In the genomic region with DNA sequence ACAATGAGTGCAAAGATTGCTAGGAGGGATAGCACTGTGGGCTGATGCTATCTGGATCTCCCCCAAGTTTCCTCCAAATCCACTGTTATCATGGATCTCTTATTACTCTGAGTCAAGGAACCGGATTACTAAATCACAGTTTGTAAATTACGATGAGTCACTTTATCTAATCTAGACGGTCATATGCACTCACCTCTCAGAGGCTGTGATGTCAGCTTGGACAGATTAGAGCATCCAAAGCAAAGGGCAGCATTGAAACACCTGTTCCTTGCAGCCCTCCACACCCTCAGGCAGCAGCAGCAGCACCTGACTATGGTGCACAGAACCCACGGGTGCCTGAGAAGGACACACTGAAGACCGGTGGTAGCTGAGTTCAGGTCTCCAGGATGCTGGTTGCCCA, we compare ENCODE assay signal across 1 cellular context.
TF ChIP-seq lines count a peak whose summit lies in the region.

No MANE protein-coding gene starts in this region.

TF ChIP-seq in WTC11, 78 proteins besides CTCF, POLR2A, EP300 and RAD21 (continued from another document):
- TF ChIP-seq, protein P1, sequence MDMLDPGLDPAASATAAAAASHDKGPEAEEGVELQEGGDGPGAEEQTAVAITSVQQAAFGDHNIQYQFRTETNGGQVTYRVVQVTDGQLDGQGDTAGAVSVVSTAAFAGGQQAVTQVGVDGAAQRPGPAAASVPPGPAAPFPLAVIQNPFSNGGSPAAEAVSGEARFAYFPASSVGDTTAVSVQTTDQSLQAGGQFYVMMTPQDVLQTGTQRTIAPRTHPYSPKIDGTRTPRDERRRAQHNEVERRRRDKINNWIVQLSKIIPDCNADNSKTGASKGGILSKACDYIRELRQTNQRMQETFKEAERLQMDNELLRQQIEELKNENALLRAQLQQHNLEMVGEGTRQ (CRISPR knock-in tag; IDR thresholded peaks at IDR 0.05) = no peak
- TF ChIP-seq KAT7 (CRISPR knock-in tag; IDR thresholded peaks at IDR 0.05; ENCODE audit: borderline replicate concordance) (no peak), ETV6 (CRISPR knock-in tag; IDR thresholded peaks at IDR 0.05) (no peak), GRHL2 (CRISPR knock-in tag; IDR thresholded peaks at IDR 0.05; ENCODE audit: insufficient replicate concordance, severe bottlenecking) (no peak)
- TF ChIP-seq, protein P2, sequence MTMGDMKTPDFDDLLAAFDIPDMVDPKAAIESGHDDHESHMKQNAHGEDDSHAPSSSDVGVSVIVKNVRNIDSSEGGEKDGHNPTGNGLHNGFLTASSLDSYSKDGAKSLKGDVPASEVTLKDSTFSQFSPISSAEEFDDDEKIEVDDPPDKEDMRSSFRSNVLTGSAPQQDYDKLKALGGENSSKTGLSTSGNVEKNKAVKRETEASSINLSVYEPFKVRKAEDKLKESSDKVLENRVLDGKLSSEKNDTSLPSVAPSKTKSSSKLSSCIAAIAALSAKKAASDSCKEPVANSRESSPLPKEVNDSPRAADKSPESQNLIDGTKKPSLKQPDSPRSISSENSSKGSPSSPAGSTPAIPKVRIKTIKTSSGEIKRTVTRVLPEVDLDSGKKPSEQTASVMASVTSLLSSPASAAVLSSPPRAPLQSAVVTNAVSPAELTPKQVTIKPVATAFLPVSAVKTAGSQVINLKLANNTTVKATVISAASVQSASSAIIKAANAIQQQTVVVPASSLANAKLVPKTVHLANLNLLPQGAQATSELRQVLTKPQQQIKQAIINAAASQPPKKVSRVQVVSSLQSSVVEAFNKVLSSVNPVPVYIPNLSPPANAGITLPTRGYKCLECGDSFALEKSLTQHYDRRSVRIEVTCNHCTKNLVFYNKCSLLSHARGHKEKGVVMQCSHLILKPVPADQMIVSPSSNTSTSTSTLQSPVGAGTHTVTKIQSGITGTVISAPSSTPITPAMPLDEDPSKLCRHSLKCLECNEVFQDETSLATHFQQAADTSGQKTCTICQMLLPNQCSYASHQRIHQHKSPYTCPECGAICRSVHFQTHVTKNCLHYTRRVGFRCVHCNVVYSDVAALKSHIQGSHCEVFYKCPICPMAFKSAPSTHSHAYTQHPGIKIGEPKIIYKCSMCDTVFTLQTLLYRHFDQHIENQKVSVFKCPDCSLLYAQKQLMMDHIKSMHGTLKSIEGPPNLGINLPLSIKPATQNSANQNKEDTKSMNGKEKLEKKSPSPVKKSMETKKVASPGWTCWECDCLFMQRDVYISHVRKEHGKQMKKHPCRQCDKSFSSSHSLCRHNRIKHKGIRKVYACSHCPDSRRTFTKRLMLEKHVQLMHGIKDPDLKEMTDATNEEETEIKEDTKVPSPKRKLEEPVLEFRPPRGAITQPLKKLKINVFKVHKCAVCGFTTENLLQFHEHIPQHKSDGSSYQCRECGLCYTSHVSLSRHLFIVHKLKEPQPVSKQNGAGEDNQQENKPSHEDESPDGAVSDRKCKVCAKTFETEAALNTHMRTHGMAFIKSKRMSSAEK (CRISPR knock-in tag; IDR thresholded peaks at IDR 0.05; ENCODE audit: borderline replicate concordance) = no peak
